8 cellular contexts compared by ENCODE assay signal in genomic region chr2:60756097-60757087, GRCh38. TPM values are rescaled to one million over a fixed set of nuclear protein-coding genes. Genes with fewer than 3 reads are reported as not detected.
A peak's percentile ranks its signal among the peaks of the same experiment; 100 is the strongest.
DNase-seq lines count a peak whose midpoint lies in the region; ATAC-seq, FAIRE-seq and TF ChIP-seq lines count a peak whose summit lies in the region.

Gene PAPOLG (plus strand): TSS chr2:60756268. CDS start chr2:60756479, 211 bp downstream.

- TF ChIP-seq POLR2A in GM12891 (IDR thresholded peaks at IDR 0.05; ENCODE audit: low read depth, low read length) = peak; percentile 94
- TF ChIP-seq POLR2A in adrenal gland (IDR thresholded peaks at IDR 0.05) = peak; percentile 22 to 49

- intact Hi-C loops in adrenal gland (cut with DNase I) (no loop called here), heart right ventricle (cut with DNase I) (loop anchor here in 2 of 10 donors (2.0 to 5.0 kb wide), 2 partner anchors 48 to 126 kb away; partner anchors contain the start of gene REL (in 1 of the 2)), posterior vena cava (cut with DNase I) (no loop called here), upper lobe of right lung (cut with DNase I) (no loop called here)

- H3K27me3 ChIP-seq in adrenal gland (no peaks in the 10 kb centered on the region), heart right ventricle (no peaks in the 10 kb centered on the region), upper lobe of right lung (no peaks in the 10 kb centered on the region)

- H3K36me3 ChIP-seq in adrenal gland (replicated peaks in 1 of 2) = peaks cover 0 to 14% of the 10 kb centered on the region in 2 donors
- peaks cover 0 to 24% (median 9%) of the 10 kb centered on the region in 9 donors for H3K36me3 ChIP-seq in heart right ventricle
- peaks cover 14% of the 10 kb centered on the region for H3K36me3 ChIP-seq in upper lobe of right lung

- no peak for TF ChIP-seq CTCF in adrenal gland (IDR thresholded peaks at IDR 0.05)
- TF ChIP-seq CTCF in heart right ventricle (IDR thresholded peaks at IDR 0.05) = no peak
- TF ChIP-seq CTCF in upper lobe of right lung (IDR thresholded peaks at IDR 0.05) = no peak

- peaks cover 16% of the 10 kb centered on the region for H3K36me3 Mint-ChIP-seq in T-cell

- H3K9me3 ChIP-seq in adrenal gland (replicated peaks in 1 of 3) (no peaks in the 10 kb centered on the region), heart right ventricle (no peaks in the 10 kb centered on the region), upper lobe of right lung (no peaks in the 10 kb centered on the region)

- H3K4me1 ChIP-seq in adrenal gland (replicated peaks in 1 of 2) (peaks cover 13 to 20% of the 10 kb centered on the region in 2 donors), heart right ventricle (peaks cover 0 to 28% (median 18%) of the 10 kb centered on the region in 9 donors), upper lobe of right lung (peaks cover 14% of the 10 kb centered on the region)

- peak within 1 kb of the TSS; percentile 98 to 100 (median 100) for H3K4me3 Mint-ChIP-seq in T-cell

- POLR2A ChIA-PET in T-cell (lab: Charles Lee) = interaction anchor here (0.5 to 1.5 kb wide), 10 partner anchors 9 to 708 kb away, joined by 3 to 17 read pairs (median 5); partner anchors contain the start of gene REL (in 1 of the 2)

- H3K4me1 Mint-ChIP-seq in T-cell = peaks cover 43 to 50% (median 43%) of the 10 kb centered on the region in 3 donors

- DNase-seq in GM12891 (ENCODE audit: insufficient read length, low spot score) (peak; percentile 89), NCI-H1436 treated with DMSO at 0.1 percent for 48 hours (lab: John Stamatoyannopoulos, UW) (peak; percentile 63), T-cell (peak; percentile 89 to 98 (median 96)), adrenal gland (peak; percentile 93 to 98 (median 96)), heart right ventricle (peak; percentile 96 to 97), posterior vena cava (ENCODE audit: low spot score) (peak; percentile 98), upper lobe of right lung (peak; percentile 98)

- H3K4me3 ChIP-seq in adrenal gland (peak within 1 kb of the TSS; percentile 78 to 97 (median 90)), heart right ventricle (peak within 1 kb of the TSS; percentile 75 to 93 (median 90)), upper lobe of right lung (peak within 1 kb of the TSS; percentile 84)

- peak; percentile 98 for FAIRE-seq in GM12891 (lab: Jason Lieb, UNC)

- CTCF ChIA-PET in T-cell (lab: Charles Lee) = interaction anchor here (0.5 to 1.3 kb wide), 6 partner anchors 11 to 261 kb away, joined by 3 to 5 read pairs (median 4); partner anchors contain the start of genes PEX13 (in 1 of the 2) and PUS10 (in 1 of the 2)

- H3K27ac Mint-ChIP-seq in T-cell = peak within 1 kb of the TSS; percentile 99 to 100

- no peaks in the 10 kb centered on the region for H3K9me3 Mint-ChIP-seq in T-cell

- H3K27ac ChIP-seq in adrenal gland (peak within 1 kb of the TSS in 4 of 5 donors; percentile 66 to 92 (median 79)), heart right ventricle (peak within 1 kb of the TSS; percentile 40 to 95 (median 86)), upper lobe of right lung (peak within 1 kb of the TSS; percentile 83)

- ATAC-seq in HG02840 (IDR thresholded peaks at IDR 0.05; ENCODE audit: low FRiP score, unreplicated experiment) (peak; percentile 99), T-cell (replicated peaks in 1 of 4) (peak; percentile 98 to 100 (median 99)), heart right ventricle (peak; percentile 99 to 100 (median 100)), upper lobe of right lung (peak; percentile 100)

- no peaks in the 10 kb centered on the region for H3K27me3 Mint-ChIP-seq in T-cell

- 0 to 1% (median 0%) methylated on average over 31 to 58 of the region's 58 CpGs for WGBS in adrenal gland, 4 donors
- WGBS in heart right ventricle, 2 donors = 0% methylated on average over 54 to 58 of the region's 58 CpGs

TF ChIP-seq in GM12891, 5 proteins besides CTCF, POLR2A, EP300 and RAD21:
- TF ChIP-seq TAF1 (IDR thresholded peaks at IDR 0.05; ENCODE audit: low read depth, low read length) = peak; percentile 65; the same call in 1 of the 2 replicates
- TF ChIP-seq PAX5 (IDR thresholded peaks at IDR 0.05; ENCODE audit: insufficient read depth, low read length, severe bottlenecking) = peak; percentile 37
- no peak for TF ChIP-seq SPI1 (IDR thresholded peaks at IDR 0.05; ENCODE audit: low read depth, low read length)
- TF ChIP-seq POLR2AphosphoS5 (IDR thresholded peaks at IDR 0.05; ENCODE audit: low read depth, low read length) = peak; percentile 85

RNA-seq across cellular contexts. Expression of gene PAPOLG, which starts in this region (rescaled TPM):
- polyA plus RNA-seq in GM12891 (2012; ENCODE audit: low read depth, missing spikeins) = 3.0 TPM
- total RNA-seq in T-cell = 10 to 100 TPM; 20.6 to 34.8 (median 29.6) TPM
- total RNA-seq in adrenal gland = 10 to 100 TPM in 5 of 8 donors, 1 to 10 TPM in 3; 6.6 to 16.0 (median 10.7) TPM
- 10 to 100 TPM in 1 of 3 donors, 1 to 10 TPM in 2; 4.5 to 10.9 (median 4.7) TPM for polyA plus RNA-seq in adrenal gland
- 10 to 100 TPM in 3 of 10 donors, 1 to 10 TPM in 7; 6.4 to 11.9 (median 8.8) TPM for total RNA-seq in heart right ventricle
- polyA plus RNA-seq in heart right ventricle = 1 to 10 TPM; 2.7 to 5.8 TPM
- 1 to 10 TPM; 9.3 to 9.9 TPM for total RNA-seq in posterior vena cava
- total RNA-seq in upper lobe of right lung = 13.3 TPM

Comparison
In these comparisons a context has a peak if more than half of its experiments do, and no peak if none do; other contexts are left out.
1. Peak in every context shown above with its lines: DNase-seq, ATAC-seq, H3K4me3 ChIP-seq and H3K27ac ChIP-seq.